Comparison of ENCODE assay signal across 8 cellular contexts in genomic region chr2:177164584-177165052, GRCh38. TPM values are rescaled to one million over a fixed set of nuclear protein-coding genes. Genes with fewer than 3 reads are reported as not detected.
DNase-seq lines count a peak whose midpoint lies in the region; ATAC-seq, FAIRE-seq and TF ChIP-seq lines count a peak whose summit lies in the region.

No MANE protein-coding gene starts in this region.

- no peaks in the 10 kb centered on the region for H4K20me1 ChIP-seq in keratinocyte (ENCODE audit: control insufficient read depth, extremely low read depth, insufficient read depth, low read length)

- TF ChIP-seq CTCF in WERI-Rb-1 (IDR thresholded peaks at IDR 0.05; ENCODE audit: low read depth, low read length) (peak; percentile 97), cardiac fibroblast (IDR thresholded peaks at IDR 0.05; ENCODE audit: low read depth, low read length) (peak; percentile 100), keratinocyte (optimal IDR thresholded peaks at IDR 0.05 in 1 of 3, IDR thresholded peaks at IDR 0.05 in 1 of 3, conservative IDR thresholded peaks at IDR 0.05 in 1 of 3; ENCODE audit: extremely low read depth in 1 of 3, insufficient read depth in 2 of 3, low read length in 3 of 3) (peak; percentile 95 to 100 (median 100))

- no peaks in the 10 kb centered on the region for H3K9me1 ChIP-seq in keratinocyte (ENCODE audit: control insufficient read depth, extremely low read depth, insufficient read depth, low read length)

- H3K79me2 ChIP-seq in keratinocyte (ENCODE audit: control insufficient read depth, insufficient read depth, low read length) = no peaks in the 10 kb centered on the region

- dilution Hi-C loops in keratinocyte (cut with MboI; ENCODE audit: extremely low pct_ligation_motif_present, low sequenced_read_pairs) = no loop called here

- H3K4me2 ChIP-seq in keratinocyte (ENCODE audit: control insufficient read depth, extremely low read depth, insufficient read depth, low read depth, low read length) = peak overlapping the region; percentile 98

- no peaks in the 10 kb centered on the region for H3K36me3 ChIP-seq in WERI-Rb-1
- no peaks in the 10 kb centered on the region for H3K36me3 ChIP-seq in keratinocyte (ENCODE audit: control insufficient read depth in 2 of 2, extremely low read depth in 1 of 2, insufficient read depth in 2 of 2, low read length in 2 of 2)

- H3K9me3 ChIP-seq in WERI-Rb-1 (ENCODE audit: severe bottlenecking) (no peaks in the 10 kb centered on the region), keratinocyte (ENCODE audit: control insufficient read depth, low read depth, low read length) (no peaks in the 10 kb centered on the region)

- peaks cover 43% of the 10 kb centered on the region for H3K4me1 ChIP-seq in keratinocyte (ENCODE audit: control insufficient read depth, extremely low read depth, insufficient read depth, low read length)

- H3K9ac ChIP-seq in keratinocyte (ENCODE audit: control insufficient read depth, extremely low read depth, insufficient read depth, low read length) = peak overlapping the region; percentile 81

- H3K27me3 ChIP-seq in WERI-Rb-1 (ENCODE audit: insufficient read depth, low read depth, severe bottlenecking) (no peaks in the 10 kb centered on the region), keratinocyte (ENCODE audit: control insufficient read depth, extremely low read depth, insufficient read depth, low read length) (no peaks in the 10 kb centered on the region)

- DNase-seq in NCI-H2171 treated with DMSO at 0.1 percent for 48 hours (lab: John Stamatoyannopoulos, UW) (peak; percentile 91), WERI-Rb-1 (peak; percentile 84), cardiac fibroblast (ENCODE audit: low read depth in 2 of 2) (peak; percentile 87), keratinocyte (ENCODE audit: low read depth, low spot score) (no peak)
- DNase-seq in stimulated activated CD4-positive, alpha-beta T cell treated with anti-CD3 and anti-CD28 coated beads, Interleukin-12 subunit alpha, Interleukin-12 subunit beta, amount 100 ng/mL, for 4 hours = peak; percentile 74

- ATAC-seq in GM18502 (IDR thresholded peaks at IDR 0.05; ENCODE audit: poor library complexity, unreplicated experiment) (peak; percentile 66), HG03039 (IDR thresholded peaks at IDR 0.05; ENCODE audit: unreplicated experiment) (peak; percentile 46), GM18519 (IDR thresholded peaks at IDR 0.05; ENCODE audit: low FRiP score, unreplicated experiment) (no peak)

- H3K4me3 ChIP-seq in WERI-Rb-1 (ENCODE audit: low read depth, low read length) = peak overlapping the region; percentile 45
- peak overlapping the region in 1 of 2 donors; percentile 39 for H3K4me3 ChIP-seq in cardiac fibroblast (replicated peaks in 1 of 2; ENCODE audit: low read depth in 2 of 2, low read length in 2 of 2)
- H3K4me3 ChIP-seq in keratinocyte (ENCODE audit: control insufficient read depth in 2 of 3, extremely low read depth in 1 of 3, insufficient read depth in 2 of 3, low read depth in 1 of 3, low read length in 3 of 3) = peak overlapping the region in 2 of 3 experiments; percentile 51 to 58

- peak overlapping the region; percentile 94 for H2AFZ ChIP-seq in keratinocyte (ENCODE audit: control insufficient read depth, low read length)

- H3K27ac ChIP-seq in WERI-Rb-1 = peak overlapping the region; percentile 52
- H3K27ac ChIP-seq in keratinocyte (ENCODE audit: control insufficient read depth, insufficient read depth, low read length) = peak overlapping the region; percentile 91

- FAIRE-seq in keratinocyte (lab: Jason Lieb, UNC) = peak; percentile 34

RNA-seq across cellular contexts. Expression of gene HNRNPA3, which starts 48.0 kb away (rescaled TPM):
- polyA plus RNA-seq in keratinocyte = 53.1 to 178 TPM (median 74.6 TPM) in 3 replicates
- 162 TPM for polyA plus RNA-seq in keratinocyte (2011; ENCODE audit: low read depth)
- 90.2 and 96.4 TPM in 2 replicates for polyA plus RNA-seq in keratinocyte (2011; cell fraction: cytosol; rRNA removed)
- 71.8 and 126 TPM in 2 replicates for polyA plus RNA-seq in keratinocyte (2011; cell fraction: nucleus; rRNA removed)
- polyA plus RNA-seq in keratinocyte (2012; ENCODE audit: low replicate concordance) = 140 and 399 TPM in 2 replicates
- polyA minus RNA-seq in keratinocyte = 9.2 to 36.1 TPM (median 10.7 TPM) in 3 replicates
- polyA minus RNA-seq in keratinocyte (2011; cell fraction: cytosol; rRNA and poly(A)+ RNA removed) = 23.8 TPM
- 17.0 and 32.5 TPM in 2 replicates for polyA minus RNA-seq in keratinocyte (2011; cell fraction: nucleus; rRNA and poly(A)+ RNA removed)
